Comparison of ENCODE assay signal across 7 cellular contexts in genomic region chr10:11643039-11643438, GRCh38.
"Had no signal": no experiment of that assay in that cellular context is flagged by ENCODE, and none has a peak within 500 bp of the region (broad histone marks: within the 10 kb centered on the region; RNA-seq: fewer than 3 reads in every experiment).

No MANE protein-coding gene starts in this region.

- H3K4me3 ChIP-seq: GM23248 had no signal

- H2AFZ ChIP-seq: GM23248 had no signal

- H3K9ac ChIP-seq: GM23248 had no signal

- H3K27ac ChIP-seq: GM23248, HL-60 had no signal

- DNase-seq: GM23248, GOT3, H9, KG1 had no signal

- FAIRE-seq: H54, HepG2 had no signal
